In the genomic region with DNA sequence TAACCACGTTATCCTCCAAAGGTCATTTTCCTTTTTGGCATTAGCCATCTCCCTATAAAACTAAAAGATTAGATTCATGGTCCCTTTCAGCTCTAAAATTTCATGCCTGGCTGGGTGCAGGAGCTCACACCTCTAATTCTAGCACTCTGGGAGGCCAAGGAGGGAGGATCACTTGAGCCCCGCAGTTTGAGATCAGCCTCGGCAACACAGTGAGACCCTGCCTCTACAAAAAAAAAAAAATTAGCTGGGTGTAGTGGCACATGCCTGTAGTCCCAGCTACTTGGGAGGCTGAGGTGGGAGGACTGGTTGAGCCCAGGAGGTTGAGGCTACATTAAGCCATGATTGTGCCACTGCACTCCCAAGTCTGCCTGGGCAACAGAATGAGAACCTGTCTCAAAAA, we compare ENCODE assay signal across 19 cellular contexts. TPM values are rescaled to one million over a fixed set of nuclear protein-coding genes. Genes with fewer than 3 reads are reported as not detected.
DNase-seq lines count a peak whose midpoint lies in the region; ATAC-seq, FAIRE-seq and TF ChIP-seq lines count a peak whose summit lies in the region.
"Had no signal": no experiment of that assay in that cellular context is flagged by ENCODE, and none has a peak within 500 bp of the region (broad histone marks: within the 10 kb centered on the region; RNA-seq: fewer than 3 reads in every experiment).

No MANE protein-coding gene starts in this region.

- POLR2A ChIA-PET in A549 (lab: Yijun Ruan, JAX): no interaction called here

- TF ChIP-seq POLR2A in A549 (IDR thresholded peaks at IDR 0.05; ENCODE audit: low read length): no peak

- peaks cover 24% of the 10 kb centered on the region; the same call in 1 of the 2 replicates for H3F3A ChIP-seq in GM23248 (ENCODE audit: insufficient read depth)

- DNase-seq in A549 (ENCODE audit: low read depth in 1 of 2, low spot score in 1 of 2) (no peak), GM23248 (no peak), RWPE2 (ENCODE audit: low spot score) (no peak), brain microvascular endothelial cell (no peak), mesenchymal stem cell (no peak), activated gamma-delta T cell (lab: John Stamatoyannopoulos, UW) (no peak), middle frontal gyrus (ENCODE audit: extremely low spot score, low spot score) (no peak)
- DNase-seq in stimulated activated naive B cell treated with anti-CD40 and anti-IgM and Interleukin-4, amounts not matched to agents 10 μg/mL and 1 μg/mL and 100 μg/mL, for 72 hours: no peak
- DNase-seq: 8988T, ACHN, BE2C, C1 segment of cervical spinal cord, COR-L47, IMR-90 had no signal

- no peak for TF ChIP-seq CTCF in A549 (IDR thresholded peaks at IDR 0.05)
- no peak for TF ChIP-seq CTCF in RWPE2 (IDR thresholded peaks at IDR 0.05; ENCODE audit: poor library complexity, severe bottlenecking)
- TF ChIP-seq CTCF in brain microvascular endothelial cell (IDR thresholded peaks at IDR 0.05; ENCODE audit: low read depth, low read length, missing control alignments): no peak

- H3K4me3 Mint-ChIP-seq in stimulated activated naive B cell treated with anti-CD40 and anti-IgM and Interleukin-4, amounts not matched to agents 10 μg/mL and 1 μg/mL and 100 μg/mL, for 72 hours: no peak overlapping the region
- H3K4me3 Mint-ChIP-seq: CD4-positive, CD25-positive, alpha-beta regulatory T cell; CD8-positive, alpha-beta memory T cell had no signal

- TF ChIP-seq EP300 in A549 (IDR thresholded peaks at IDR 0.05): no peak

- H3K23ac ChIP-seq in mesenchymal stem cell (ENCODE audit: low read length in 2 of 2): no peak overlapping the region

- H4K91ac ChIP-seq in mesenchymal stem cell (ENCODE audit: low read length): no peak overlapping the region

- H3K14ac ChIP-seq in mesenchymal stem cell (ENCODE audit: low read length in 2 of 2): no peak overlapping the region

- H3K9me3 ChIP-seq in A549 (no peaks in the 10 kb centered on the region), GM23248 (ENCODE audit: low read depth) (no peaks in the 10 kb centered on the region), RWPE2 (ENCODE audit: severe bottlenecking) (no peaks in the 10 kb centered on the region), mesenchymal stem cell (ENCODE audit: control insufficient read depth, low read length) (no peaks in the 10 kb centered on the region)
- H3K9me3 ChIP-seq: BE2C, HAP-1 had no signal

- 97% methylated on average over 2 of the region's 3 CpGs for WGBS in A549 (ENCODE audit: missing lambda C conversion rate)
- 81 to 93% methylated on average over 3 of the region's 3 CpGs for WGBS in GM23248 (ENCODE audit: low coverage in 1 of 2, low lambda C conversion rate in 2 of 2, missing lambda C conversion rate in 2 of 2), 2 experiments
- WGBS in mesenchymal stem cell: 97% methylated on average over 3 of the region's 3 CpGs

- H3K36me3 ChIP-seq in GM23248 (ENCODE audit: low read depth) (peaks cover 5% of the 10 kb centered on the region; the same call in 1 of the 2 replicates), RWPE2 (ENCODE audit: low read depth) (peaks cover 23% of the 10 kb centered on the region), brain microvascular endothelial cell (replicated peaks) (peaks cover 7% of the 10 kb centered on the region), mesenchymal stem cell (ENCODE audit: control insufficient read depth in 1 of 2, insufficient read depth in 2 of 2, low read depth in 1 of 2, low read length in 2 of 2) (no peaks in the 10 kb centered on the region)

- H2BK15ac ChIP-seq in mesenchymal stem cell (ENCODE audit: low read depth, poor library complexity, severe bottlenecking): no peak overlapping the region

- H4K20me1 ChIP-seq in GM23248 (ENCODE audit: insufficient read depth): 0 out of 2 replicates have a peak, but pooled peaks cover 5% of the 10 kb centered on the region

- no peak overlapping the region for H3K27ac Mint-ChIP-seq in stimulated activated naive B cell treated with anti-CD40 and anti-IgM and Interleukin-4, amounts not matched to agents 10 μg/mL and 1 μg/mL and 100 μg/mL, for 72 hours
- H3K27ac Mint-ChIP-seq: CD4-positive, CD25-positive, alpha-beta regulatory T cell had no signal

- no peak overlapping the region for H3K18ac ChIP-seq in mesenchymal stem cell (ENCODE audit: low read depth in 1 of 2, low read length in 2 of 2)

- no peaks in the 10 kb centered on the region for H3K9me3 Mint-ChIP-seq in stimulated activated naive B cell treated with anti-CD40 and anti-IgM and Interleukin-4, amounts not matched to agents 10 μg/mL and 1 μg/mL and 100 μg/mL, for 72 hours
- H3K9me3 Mint-ChIP-seq: CD8-positive, alpha-beta memory T cell had no signal

- peaks cover 0 to 8% of the 10 kb centered on the region in 2 donors for H3K27me3 Mint-ChIP-seq in stimulated activated naive B cell treated with anti-CD40 and anti-IgM and Interleukin-4, amounts not matched to agents 10 μg/mL and 1 μg/mL and 100 μg/mL, for 72 hours

- no peak overlapping the region for H2BK12ac ChIP-seq in mesenchymal stem cell (ENCODE audit: low read length in 2 of 2)

- no peak overlapping the region for H2BK120ac ChIP-seq in mesenchymal stem cell (ENCODE audit: low read depth, low read length)

- H3K9ac ChIP-seq in GM23248: no peak overlapping the region
- H3K9ac ChIP-seq in mesenchymal stem cell (ENCODE audit: low read length): no peak overlapping the region

- no peak overlapping the region for H3K4me3 ChIP-seq in A549
- no peak overlapping the region for H3K4me3 ChIP-seq in GM23248
- no peak overlapping the region for H3K4me3 ChIP-seq in RWPE2 (ENCODE audit: severe bottlenecking)
- no peak overlapping the region for H3K4me3 ChIP-seq in brain microvascular endothelial cell (ENCODE audit: low read depth, low read length)
- H3K4me3 ChIP-seq in mesenchymal stem cell (ENCODE audit: insufficient read depth in 1 of 2, low read depth in 1 of 2, low read length in 2 of 2): no peak overlapping the region
- H3K4me3 ChIP-seq: HAP-1 had no signal

- H3K79me2 ChIP-seq in GM23248 (ENCODE audit: insufficient read depth): peaks cover 20% of the 10 kb centered on the region

- H2AFZ ChIP-seq in GM23248 (no peak overlapping the region), mesenchymal stem cell (ENCODE audit: low read depth, low read length) (no peak overlapping the region)

- no peak overlapping the region for H2AK5ac ChIP-seq in mesenchymal stem cell (ENCODE audit: low read length, severe bottlenecking)

- H3K4me1 Mint-ChIP-seq in stimulated activated naive B cell treated with anti-CD40 and anti-IgM and Interleukin-4, amounts not matched to agents 10 μg/mL and 1 μg/mL and 100 μg/mL, for 72 hours: peaks cover 0 to 7% of the 10 kb centered on the region in 2 donors

- no peak for ATAC-seq in A549
- no peak for ATAC-seq in RWPE2 (ENCODE audit: low read depth)
- no peak for ATAC-seq in stimulated activated naive B cell treated with anti-CD40 and anti-IgM and Interleukin-4, amounts not matched to agents 10 μg/mL and 1 μg/mL and 100 μg/mL, for 72 hours (replicated peaks)

- H3K4me1 ChIP-seq in A549 (peaks cover 32% of the 10 kb centered on the region), GM23248 (ENCODE audit: insufficient read depth) (peaks cover 19% of the 10 kb centered on the region), RWPE2 (ENCODE audit: insufficient read depth, poor library complexity, severe bottlenecking) (peaks cover 17% of the 10 kb centered on the region), mesenchymal stem cell (ENCODE audit: control insufficient read depth, insufficient read depth, low read depth, low read length) (peaks cover 6% of the 10 kb centered on the region)

- in situ Hi-C loops in GM23248 (cut with MboI) (no loop called here), brain microvascular endothelial cell (cut with HindIII; ENCODE audit: low pct_ligation_motif_present, low sequenced_read_pairs) (no loop called here)

- no peak overlapping the region for H3K4ac ChIP-seq in mesenchymal stem cell (ENCODE audit: low read depth in 1 of 2, low read length in 2 of 2)

- CTCF ChIA-PET in A549 (lab: Yijun Ruan, JAX): interaction anchor here (0.6 to 1.5 kb wide), 6 partner anchors 8 to 190 kb away, joined by 3 to 10 read pairs (median 3); no protein-coding TSS in a partner anchor

- H3K4me2 ChIP-seq in A549 (peak overlapping the region; percentile 65), GM23248 (ENCODE audit: unreplicated experiment) (no peak overlapping the region), mesenchymal stem cell (ENCODE audit: low read length, poor library complexity, severe bottlenecking) (no peak overlapping the region)

- no peaks in the 10 kb centered on the region for H3K27me3 ChIP-seq in GM23248 (replicated peaks; ENCODE audit: insufficient read depth)
- H3K27me3 ChIP-seq in RWPE2 (ENCODE audit: insufficient read depth, poor library complexity, severe bottlenecking): no peaks in the 10 kb centered on the region
- no peaks in the 10 kb centered on the region for H3K27me3 ChIP-seq in brain microvascular endothelial cell (replicated peaks)
- no peaks in the 10 kb centered on the region for H3K27me3 ChIP-seq in mesenchymal stem cell (ENCODE audit: control insufficient read depth in 1 of 2, insufficient read depth in 1 of 2, low read length in 2 of 2)
- H3K27me3 ChIP-seq: BE2C had no signal

- no peaks in the 10 kb centered on the region for H3K36me3 Mint-ChIP-seq in stimulated activated naive B cell treated with anti-CD40 and anti-IgM and Interleukin-4, amounts not matched to agents 10 μg/mL and 1 μg/mL and 100 μg/mL, for 72 hours
- H3K36me3 Mint-ChIP-seq: CD4-positive, CD25-positive, alpha-beta regulatory T cell; CD8-positive, alpha-beta memory T cell had no signal

- peak overlapping the region; percentile 62; a peak in 5 of 6 replicates for H3K27ac ChIP-seq in A549
- H3K27ac ChIP-seq in GM23248: peak overlapping the region; percentile 13; the same call in 1 of the 2 replicates
- peak overlapping the region; percentile 76 for H3K27ac ChIP-seq in RWPE2 (ENCODE audit: poor library complexity, severe bottlenecking)
- peak overlapping the region; percentile 7 for H3K27ac ChIP-seq in brain microvascular endothelial cell
- H3K27ac ChIP-seq in mesenchymal stem cell (ENCODE audit: low read length, poor library complexity, severe bottlenecking): no peak overlapping the region

- no peak overlapping the region for H4K8ac ChIP-seq in mesenchymal stem cell (ENCODE audit: low read length)

- FAIRE-seq in A549 (lab: Jason Lieb, UNC): no peak
- FAIRE-seq: GM12891, GM19239 had no signal

- no peaks in the 10 kb centered on the region for H3K9me2 ChIP-seq in GM23248 (ENCODE audit: insufficient read depth)

- TF ChIP-seq RAD21 in A549 (conservative IDR thresholded peaks at IDR 0.05 in 1 of 2, IDR thresholded peaks at IDR 0.05 in 1 of 2): no peak

- peaks cover 19% of the 10 kb centered on the region for H3K79me1 ChIP-seq in mesenchymal stem cell (replicated peaks; ENCODE audit: low read length, poor library complexity, severe bottlenecking)

- H2BK5ac ChIP-seq in mesenchymal stem cell (ENCODE audit: low read depth, low read length, poor library complexity, severe bottlenecking): no peak overlapping the region

RNA-seq across cellular contexts. Expression of gene MALSU1, which starts 57.0 kb away (rescaled TPM):
- 93.6 and 122 TPM in 2 replicates for polyA plus RNA-seq in A549 (2011; rRNA removed)
- polyA plus RNA-seq in A549 (2012; cell fraction: cytosol; rRNA removed): 105 and 112 TPM in 2 replicates
- 43.8 and 57.6 TPM in 2 replicates for polyA plus RNA-seq in A549 (2012; cell fraction: nucleus; rRNA removed)
- polyA plus RNA-seq in A549 (2017; fragmentation: RNase III; extraction: RNeasy Plus Mini Kit Qiagen cat#74134 plus additional on column Dnase treatment): 91.9 to 102 TPM (median 101 TPM) in 3 replicates
- 19.5 and 22.5 TPM in 2 replicates for polyA minus RNA-seq in A549 (2011; rRNA and poly(A)+ RNA removed)
- 66.0 and 96.1 TPM in 2 replicates for total RNA-seq in GM23248 (2014; rRNA removed; shearing (Covaris generic))
- polyA plus RNA-seq in GM23248 (2016; fragmentation: Nextera tagmentation; extraction: Ambion mirVana): 135 and 136 TPM in 2 replicates
- polyA plus RNA-seq in mesenchymal stem cell (2013, experiment 1 of 2): 56.2 TPM
- 61.1 TPM for polyA plus RNA-seq in mesenchymal stem cell (2013, experiment 2 of 2)
